Comparison of ENCODE assay signal across 20 cellular contexts in the genomic region with DNA sequence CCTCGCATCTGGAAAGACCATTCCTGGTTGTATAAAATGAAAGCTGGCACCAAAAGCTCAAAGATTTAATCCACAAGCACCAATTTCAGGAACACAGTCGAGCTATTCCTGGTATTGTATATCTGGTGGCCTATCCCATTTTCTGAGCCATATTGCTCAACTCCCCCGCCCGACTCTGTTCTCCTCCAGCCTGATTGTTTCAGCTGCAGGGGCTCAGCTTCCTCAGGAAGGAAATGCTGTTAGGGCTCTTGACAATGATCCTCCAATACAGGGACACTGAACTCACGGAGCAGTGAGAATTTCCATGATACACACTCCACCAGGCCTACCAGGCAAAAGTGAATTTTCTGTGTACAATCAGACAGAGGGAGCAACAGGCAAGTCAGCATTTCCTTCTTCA. TPM values are rescaled to one million over a fixed set of nuclear protein-coding genes. Genes with fewer than 3 reads are reported as not detected.
DNase-seq lines count a peak whose midpoint lies in the region; ATAC-seq, FAIRE-seq and TF ChIP-seq lines count a peak whose summit lies in the region.
"Had no signal": no experiment of that assay in that cellular context is flagged by ENCODE, and none has a peak within 500 bp of the region (broad histone marks: within the 10 kb centered on the region; RNA-seq: fewer than 3 reads in every experiment).

No MANE protein-coding gene starts in this region.

- TF ChIP-seq POLR2A in HepG2 (IDR thresholded peaks at IDR 0.05; ENCODE audit: insufficient read depth in 1 of 2, low read depth in 2 of 2, low read length in 2 of 2) = no peak
- TF ChIP-seq POLR2A in esophagus squamous epithelium (IDR thresholded peaks at IDR 0.05) = no peak

- no peak for ATAC-seq in HepG2
- ATAC-seq in GM19455 (IDR thresholded peaks at IDR 0.05; ENCODE audit: unreplicated experiment) = no peak
- no peak for ATAC-seq in GM21619 (IDR thresholded peaks at IDR 0.05; ENCODE audit: unreplicated experiment)
- ATAC-seq: naive thymus-derived CD8-positive, alpha-beta T cell; SK-N-SH treated with all-trans-retinoic acid at 6 μM for 48 hours had no signal

- H3K4me3 ChIP-seq in liver (ENCODE audit: low read depth in 1 of 3, low read length in 3 of 3) (no peak overlapping the region), HepG2 (replicated peaks in 1 of 3; ENCODE audit: insufficient read depth in 1 of 3, low read depth in 2 of 3, low read length in 3 of 3) (no peak overlapping the region), esophagus squamous epithelium (no peak overlapping the region), mesodermal cell (ENCODE audit: extremely low read depth, insufficient read depth, low read length, poor library complexity, severe bottlenecking) (no peak overlapping the region)

- H4K20me1 ChIP-seq in HepG2 (ENCODE audit: insufficient read depth, low read length) = no peaks in the 10 kb centered on the region

- H3K36me3 Mint-ChIP-seq in activated T-helper 2 cell treated with anti-CD3 and anti-CD28 coated beads, Interferon-gamma antibody, Interleukin-2, Interleukin-4, amounts not matched to agents 10 μg/mL and 5 μg/mL and 100 μg/mL, durations not matched to agents 14 hours and 24 hours and 36 hours (ENCODE audit: low read depth) = no peaks in the 10 kb centered on the region
- no peaks in the 10 kb centered on the region for H3K36me3 Mint-ChIP-seq in immature natural killer cell
- H3K36me3 Mint-ChIP-seq: activated naive CD8-positive, alpha-beta T cell treated with anti-CD3 and anti-CD28 coated beads for 36 hours; naive thymus-derived CD8-positive, alpha-beta T cell had no signal

- H3K4me1 Mint-ChIP-seq in activated T-helper 2 cell treated with anti-CD3 and anti-CD28 coated beads, Interferon-gamma antibody, Interleukin-2, Interleukin-4, amounts not matched to agents 10 μg/mL and 5 μg/mL and 100 μg/mL, durations not matched to agents 14 hours and 24 hours and 36 hours (ENCODE audit: low read depth) = no peaks in the 10 kb centered on the region
- no peaks in the 10 kb centered on the region for H3K4me1 Mint-ChIP-seq in immature natural killer cell
- H3K4me1 Mint-ChIP-seq: activated naive CD8-positive, alpha-beta T cell treated with anti-CD3 and anti-CD28 coated beads for 36 hours had no signal

- DNase-seq in HepG2 (ENCODE audit: low spot score) (no peak), esophagus squamous epithelium (lab: John Stamatoyannopoulos, UW) (no peak), immature natural killer cell (no peak)
- DNase-seq in activated T-helper 2 cell treated with anti-CD3 and anti-CD28 coated beads, Interferon-gamma antibody, Interleukin-2, Interleukin-4, amounts not matched to agents 10 μg/mL and 5 μg/mL and 100 μg/mL, durations not matched to agents 14 hours and 24 hours and 36 hours (ENCODE audit: low spot score) = no peak
- DNase-seq: activated naive CD8-positive, alpha-beta T cell treated with anti-CD3 and anti-CD28 coated beads for 36 hours; COR-L47; naive thymus-derived CD8-positive, alpha-beta T cell; NCI-H1048; NCI-H2171; stimulated activated CD4-positive, alpha-beta T cell treated with anti-CD3 and anti-CD28 coated beads, Interleukin-4, amount 100 ng/mL, for 24 hours had no signal

- H2AFZ ChIP-seq in HepG2 (ENCODE audit: low read length) = no peak overlapping the region

- H3K27me3 ChIP-seq in liver (ENCODE audit: control insufficient read depth in 4 of 4, insufficient read depth in 4 of 4, low read length in 3 of 4) = no peaks in the 10 kb centered on the region
- peaks cover 0 to 6% of the 10 kb centered on the region in 2 experiments; a peak in 3 of 5 replicates for H3K27me3 ChIP-seq in HepG2 (ENCODE audit: control insufficient read depth in 1 of 2, insufficient read depth in 2 of 2, low read length in 2 of 2)
- no peaks in the 10 kb centered on the region for H3K27me3 ChIP-seq in esophagus squamous epithelium

- H3K27ac ChIP-seq in liver (ENCODE audit: low read depth in 1 of 2, low read length in 2 of 2) (no peak overlapping the region), HepG2 (ENCODE audit: extremely low read length, insufficient read depth, low read length) (no peak overlapping the region), esophagus squamous epithelium (peak overlapping the region in 3 of 4 donors; percentile 21 to 63 (median 62)), mesodermal cell (ENCODE audit: low read depth, low read length, severe bottlenecking) (peak overlapping the region; percentile 26)

- H3K9ac ChIP-seq in liver (ENCODE audit: low read depth in 1 of 2, low read length in 2 of 2) (no peak overlapping the region), HepG2 (ENCODE audit: insufficient read depth, low read depth, low read length) (no peak overlapping the region)

- H3K36me3 ChIP-seq in liver (ENCODE audit: control insufficient read depth in 4 of 4, insufficient read depth in 3 of 4, low read depth in 1 of 4, low read length in 3 of 4) (no peaks in the 10 kb centered on the region), HepG2 (replicated peaks in 1 of 2; ENCODE audit: control insufficient read depth in 1 of 2, insufficient read depth in 2 of 2, low read length in 2 of 2) (no peaks in the 10 kb centered on the region), esophagus squamous epithelium (peaks cover 0 to 16% (median 0%) of the 10 kb centered on the region in 3 donors), mesodermal cell (ENCODE audit: control insufficient read depth, insufficient read depth, low read length) (no peaks in the 10 kb centered on the region)

- no TSS peak for BruUV-seq in HepG2 (replicated peaks; lab: Mats Ljungman, UMichigan)

- H3K4me1 ChIP-seq in liver (ENCODE audit: control insufficient read depth in 4 of 4, insufficient read depth in 4 of 4, low read length in 3 of 4) (peaks cover 8 to 13% (median 10%) of the 10 kb centered on the region in 4 donors), HepG2 (ENCODE audit: insufficient read depth, low read length) (0 out of 2 replicates have a peak, but pooled peaks cover under 1% of the 10 kb centered on the region), esophagus squamous epithelium (peaks cover 0 to 49% (median 22%) of the 10 kb centered on the region in 3 donors), mesodermal cell (ENCODE audit: control insufficient read depth, insufficient read depth, low read length, poor library complexity, severe bottlenecking) (peaks cover 5% of the 10 kb centered on the region)

- POLR2A ChIA-PET in HepG2 (lab: Yijun Ruan, JAX) = no interaction called here

- CTCF ChIA-PET in HepG2 (lab: Yijun Ruan, JAX; ENCODE audit: low intra/inter-chr PET ratio, low total read pairs) = no interaction called here

- in situ Hi-C loops in HepG2 (cut with HindIII; ENCODE audit: extremely low pct_ligation_motif_present, low pct_unique_long_range_greater_than_20kb) = loop anchor here (5.0 kb wide), 1 partner anchor 62 kb away; no protein-coding TSS in a partner anchor

- intact Hi-C loops in HepG2 (cut with micrococcal nuclease; ENCODE audit: unreplicated experiment) (no loop called here), esophagus squamous epithelium (cut with DNase I) (no loop called here)
- intact Hi-C loops in activated T-helper 2 cell treated with anti-CD3 and anti-CD28 coated beads, Interferon-gamma antibody, Interleukin-2, Interleukin-4, amounts not matched to agents 10 μg/mL and 5 μg/mL and 100 μg/mL, durations not matched to agents 14 hours and 24 hours and 36 hours (cut with micrococcal nuclease) = no loop called here

- no peak for FAIRE-seq in HepG2 (lab: Jason Lieb, UNC)
- FAIRE-seq: GM18507, urothelium cell line had no signal

- no peaks in the 10 kb centered on the region for H3K9me3 Mint-ChIP-seq in activated T-helper 2 cell treated with anti-CD3 and anti-CD28 coated beads, Interferon-gamma antibody, Interleukin-2, Interleukin-4, amounts not matched to agents 10 μg/mL and 5 μg/mL and 100 μg/mL, durations not matched to agents 14 hours and 24 hours and 36 hours
- no peaks in the 10 kb centered on the region for H3K9me3 Mint-ChIP-seq in immature natural killer cell
- H3K9me3 Mint-ChIP-seq: activated naive CD8-positive, alpha-beta T cell treated with anti-CD3 and anti-CD28 coated beads for 36 hours; central memory CD8-positive, alpha-beta T cell; naive thymus-derived CD8-positive, alpha-beta T cell had no signal

- H3K27ac Mint-ChIP-seq in activated T-helper 2 cell treated with anti-CD3 and anti-CD28 coated beads, Interferon-gamma antibody, Interleukin-2, Interleukin-4, amounts not matched to agents 10 μg/mL and 5 μg/mL and 100 μg/mL, durations not matched to agents 14 hours and 24 hours and 36 hours = no peak overlapping the region
- H3K27ac Mint-ChIP-seq in immature natural killer cell = no peak overlapping the region
- H3K27ac Mint-ChIP-seq: activated naive CD8-positive, alpha-beta T cell treated with anti-CD3 and anti-CD28 coated beads for 36 hours had no signal

- peaks cover 11% of the 10 kb centered on the region for H3K27me3 Mint-ChIP-seq in activated T-helper 2 cell treated with anti-CD3 and anti-CD28 coated beads, Interferon-gamma antibody, Interleukin-2, Interleukin-4, amounts not matched to agents 10 μg/mL and 5 μg/mL and 100 μg/mL, durations not matched to agents 14 hours and 24 hours and 36 hours (ENCODE audit: low read depth)
- H3K27me3 Mint-ChIP-seq in immature natural killer cell (ENCODE audit: low read depth in 3 of 3) = peaks cover 0 to 1% (median 0%) of the 10 kb centered on the region in 3 donors
- H3K27me3 Mint-ChIP-seq: central memory CD8-positive, alpha-beta T cell had no signal

- no peak overlapping the region for H3K4me3 Mint-ChIP-seq in activated T-helper 2 cell treated with anti-CD3 and anti-CD28 coated beads, Interferon-gamma antibody, Interleukin-2, Interleukin-4, amounts not matched to agents 10 μg/mL and 5 μg/mL and 100 μg/mL, durations not matched to agents 14 hours and 24 hours and 36 hours (ENCODE audit: low read depth)
- no peak overlapping the region for H3K4me3 Mint-ChIP-seq in immature natural killer cell
- H3K4me3 Mint-ChIP-seq: activated naive CD8-positive, alpha-beta T cell treated with anti-CD3 and anti-CD28 coated beads for 36 hours; central memory CD8-positive, alpha-beta T cell; naive thymus-derived CD8-positive, alpha-beta T cell had no signal

- TF ChIP-seq EP300 in HepG2 (IDR thresholded peaks at IDR 0.05; ENCODE audit: low read depth in 2 of 2, low read length in 2 of 2) (no peak), HepG2 (CRISPR knock-in tag; IDR thresholded peaks at IDR 0.05; ENCODE audit: borderline replicate concordance) (no peak)

- H3K9me3 ChIP-seq in liver (ENCODE audit: control insufficient read depth in 4 of 4, low read length in 3 of 4) (no peaks in the 10 kb centered on the region), HepG2 (ENCODE audit: low read length) (no peaks in the 10 kb centered on the region), esophagus squamous epithelium (no peaks in the 10 kb centered on the region), mesodermal cell (ENCODE audit: control insufficient read depth, low read length) (no peaks in the 10 kb centered on the region)

- no peaks in the 10 kb centered on the region for H3K79me2 ChIP-seq in HepG2 (ENCODE audit: insufficient read depth, low read length)

- 68% methylated on average over 5 of the region's 5 CpGs for WGBS in liver
- 38% methylated on average over 5 of the region's 5 CpGs for WGBS in HepG2 (ENCODE audit: low lambda C conversion rate)
- WGBS in esophagus squamous epithelium, 2 donors = 74 to 75% methylated on average over 5 of the region's 5 CpGs
- WGBS in mesodermal cell (ENCODE audit: insufficient coverage in 2 of 2), 2 experiments = 74 to 84% methylated on average over 3 of the region's 5 CpGs

- no peak overlapping the region for H3K4me2 ChIP-seq in HepG2 (ENCODE audit: low read depth, low read length)

- no peak for TF ChIP-seq CTCF in liver (IDR thresholded peaks at IDR 0.05; ENCODE audit: low read depth, low read length, missing input control)
- no peak for TF ChIP-seq CTCF in HepG2 (CRISPR knock-in tag; IDR thresholded peaks at IDR 0.05)
- no peak for TF ChIP-seq CTCF in esophagus squamous epithelium (IDR thresholded peaks at IDR 0.05)

- TF ChIP-seq RAD21 in liver (IDR thresholded peaks at IDR 0.05) = peak in 1 of 2 donors; percentile 19
- TF ChIP-seq RAD21 in HepG2 (CRISPR knock-in tag; IDR thresholded peaks at IDR 0.05) = no peak

RNA-seq across cellular contexts. Expression of a gene that starts 16.9 kb away (rescaled TPM):
- total RNA-seq in liver = 1 to 10 TPM in 1 of 2 donors, under 1 TPM in 1; 0.23 to 1.5 TPM
- polyA plus RNA-seq in liver = under 1 TPM; 0.58 to 0.97 TPM
- not detected in 2 replicates for total RNA-seq in HepG2 (2016; rRNA removed; fragmentation: Illumina TruSeq; extraction: Trizol)
- total RNA-seq in HepG2 (2016; cell fraction: cytosol; rRNA removed; fragmentation: Illumina TruSeq; extraction: Trizol; ENCODE audit: low read depth) = not detected in 2 replicates
- total RNA-seq in HepG2 (2016; cell fraction: insoluble cytoplasmic fraction; rRNA removed; fragmentation: Illumina TruSeq; extraction: Trizol) = not detected in 2 replicates
- total RNA-seq in HepG2 (2016; cell fraction: membrane; rRNA removed; fragmentation: Illumina TruSeq; extraction: Trizol) = not detected in 2 replicates
- total RNA-seq in HepG2 (2016; cell fraction: nucleus; rRNA removed; fragmentation: Illumina TruSeq; extraction: Trizol) = not detected in 2 replicates
- polyA plus RNA-seq in HepG2 (2011; rRNA removed) = not detected in 2 replicates
- not detected in 2 replicates for polyA plus RNA-seq in HepG2 (2011; cell fraction: cytosol; rRNA removed)
- not detected in 2 replicates for polyA plus RNA-seq in HepG2 (2011; cell fraction: nucleus; rRNA removed)
- polyA plus RNA-seq in HepG2 (2012) = not detected in 2 replicates
- not detected in 2 replicates for polyA plus RNA-seq in HepG2 (2016; cell fraction: cytosol; fragmentation: Illumina TruSeq; extraction: Trizol; ENCODE audit: low read depth)
- polyA plus RNA-seq in HepG2 (2016; cell fraction: insoluble cytoplasmic fraction; fragmentation: Illumina TruSeq; extraction: Trizol; ENCODE audit: low read depth) = not detected in 2 replicates
- polyA plus RNA-seq in HepG2 (2016; cell fraction: membrane; fragmentation: Illumina TruSeq; extraction: Trizol; ENCODE audit: low read depth) = not detected in 2 replicates
- polyA plus RNA-seq in HepG2 (2016; cell fraction: nucleus; fragmentation: Illumina TruSeq; extraction: Trizol; ENCODE audit: insufficient read depth, low read depth) = not detected in 2 replicates
- 0.07 TPM in 1 of 2 replicates, not detected in the other for polyA minus RNA-seq in HepG2 (2011; rRNA and poly(A)+ RNA removed; ENCODE audit: low replicate concordance)
- polyA minus RNA-seq in HepG2 (2011; cell fraction: cytosol; rRNA and poly(A)+ RNA removed) = not detected in 2 replicates
- polyA minus RNA-seq in HepG2 (2011; cell fraction: nucleus; rRNA and poly(A)+ RNA removed) = not detected in 2 replicates
- total RNA-seq in esophagus squamous epithelium = 1 to 10 TPM in 1 of 4 donors, under 1 TPM in 1, not detected in 2; 0.26 to 2.7 TPM
- polyA plus RNA-seq in mesodermal cell (2013, experiment 1 of 2) = 1.3 TPM
- 2.3 TPM for polyA plus RNA-seq in mesodermal cell (2013, experiment 2 of 2)
- not detected in 2 replicates for total RNA-seq in activated T-helper 2 cell treated with anti-CD3 and anti-CD28 coated beads, Interferon-gamma antibody, Interleukin-2, Interleukin-4, amounts not matched to agents 10 μg/mL and 5 μg/mL and 100 μg/mL, durations not matched to agents 14 hours and 24 hours and 36 hours
- polyA plus RNA-seq in immature natural killer cell = not detected
- total RNA-seq: activated naive CD8-positive, alpha-beta T cell treated with anti-CD3 and anti-CD28 coated beads for 36 hours; HT1080; kidney epithelial cell; naive thymus-derived CD8-positive, alpha-beta T cell had no signal
- polyA plus RNA-seq: naive thymus-derived CD8-positive, alpha-beta T cell had no signal

RNA-seq across cellular contexts. Expression of a gene that starts 17.1 kb away (rescaled TPM):
- 1 to 10 TPM; 5.9 to 7.5 TPM for total RNA-seq in liver
- polyA plus RNA-seq in liver = 1 to 10 TPM; 3.1 to 3.5 TPM
- total RNA-seq in HepG2 (2016; rRNA removed; fragmentation: Illumina TruSeq; extraction: Trizol) = not detected in 2 replicates
- not detected in 2 replicates for total RNA-seq in HepG2 (2016; cell fraction: cytosol; rRNA removed; fragmentation: Illumina TruSeq; extraction: Trizol; ENCODE audit: low read depth)
- total RNA-seq in HepG2 (2016; cell fraction: insoluble cytoplasmic fraction; rRNA removed; fragmentation: Illumina TruSeq; extraction: Trizol) = not detected in 2 replicates
- not detected in 2 replicates for total RNA-seq in HepG2 (2016; cell fraction: membrane; rRNA removed; fragmentation: Illumina TruSeq; extraction: Trizol)
- total RNA-seq in HepG2 (2016; cell fraction: nucleus; rRNA removed; fragmentation: Illumina TruSeq; extraction: Trizol) = not detected in 2 replicates
- not detected in 2 replicates for polyA plus RNA-seq in HepG2 (2011; rRNA removed)
- polyA plus RNA-seq in HepG2 (2011; cell fraction: cytosol; rRNA removed) = not detected in 2 replicates
- polyA plus RNA-seq in HepG2 (2011; cell fraction: nucleus; rRNA removed) = not detected in 2 replicates
- not detected in 2 replicates for polyA plus RNA-seq in HepG2 (2012)
- polyA plus RNA-seq in HepG2 (2016; cell fraction: cytosol; fragmentation: Illumina TruSeq; extraction: Trizol; ENCODE audit: low read depth) = not detected in 2 replicates
- polyA plus RNA-seq in HepG2 (2016; cell fraction: insoluble cytoplasmic fraction; fragmentation: Illumina TruSeq; extraction: Trizol; ENCODE audit: low read depth) = not detected in 2 replicates
- polyA plus RNA-seq in HepG2 (2016; cell fraction: membrane; fragmentation: Illumina TruSeq; extraction: Trizol; ENCODE audit: low read depth) = not detected in 2 replicates
- not detected in 2 replicates for polyA plus RNA-seq in HepG2 (2016; cell fraction: nucleus; fragmentation: Illumina TruSeq; extraction: Trizol; ENCODE audit: insufficient read depth, low read depth)
- polyA minus RNA-seq in HepG2 (2011; rRNA and poly(A)+ RNA removed; ENCODE audit: low replicate concordance) = not detected in 2 replicates
- not detected in 2 replicates for polyA minus RNA-seq in HepG2 (2011; cell fraction: cytosol; rRNA and poly(A)+ RNA removed)
- not detected in 2 replicates for polyA minus RNA-seq in HepG2 (2011; cell fraction: nucleus; rRNA and poly(A)+ RNA removed)
- 10 to 100 TPM in 1 of 4 donors, 1 to 10 TPM in 1, under 1 TPM in 2; 0.19 to 13.4 (median 4.1) TPM for total RNA-seq in esophagus squamous epithelium
- polyA plus RNA-seq in mesodermal cell (2013, experiment 1 of 2) = 8.4 TPM
- polyA plus RNA-seq in mesodermal cell (2013, experiment 2 of 2) = 6.5 TPM
- total RNA-seq in activated T-helper 2 cell treated with anti-CD3 and anti-CD28 coated beads, Interferon-gamma antibody, Interleukin-2, Interleukin-4, amounts not matched to agents 10 μg/mL and 5 μg/mL and 100 μg/mL, durations not matched to agents 14 hours and 24 hours and 36 hours = 0.05 TPM in 1 of 2 replicates, not detected in the other
- polyA plus RNA-seq in immature natural killer cell = under 1 TPM in 1 of 3 donors, not detected in 2; 0.13 TPM
- total RNA-seq: activated naive CD8-positive, alpha-beta T cell treated with anti-CD3 and anti-CD28 coated beads for 36 hours; HT1080; naive thymus-derived CD8-positive, alpha-beta T cell had no signal
- polyA plus RNA-seq: naive thymus-derived CD8-positive, alpha-beta T cell had no signal

Comparison
In these comparisons a context has a peak if more than half of its experiments do, and no peak if none do; other contexts are left out.
1. H3K27ac ChIP-seq: peak in esophagus squamous epithelium (3 of 4) and mesodermal cell (single experiment); none in liver (0 of 2) and HepG2 (single experiment).